ENCODE assay signal across 8 cellular contexts in the genomic region with DNA sequence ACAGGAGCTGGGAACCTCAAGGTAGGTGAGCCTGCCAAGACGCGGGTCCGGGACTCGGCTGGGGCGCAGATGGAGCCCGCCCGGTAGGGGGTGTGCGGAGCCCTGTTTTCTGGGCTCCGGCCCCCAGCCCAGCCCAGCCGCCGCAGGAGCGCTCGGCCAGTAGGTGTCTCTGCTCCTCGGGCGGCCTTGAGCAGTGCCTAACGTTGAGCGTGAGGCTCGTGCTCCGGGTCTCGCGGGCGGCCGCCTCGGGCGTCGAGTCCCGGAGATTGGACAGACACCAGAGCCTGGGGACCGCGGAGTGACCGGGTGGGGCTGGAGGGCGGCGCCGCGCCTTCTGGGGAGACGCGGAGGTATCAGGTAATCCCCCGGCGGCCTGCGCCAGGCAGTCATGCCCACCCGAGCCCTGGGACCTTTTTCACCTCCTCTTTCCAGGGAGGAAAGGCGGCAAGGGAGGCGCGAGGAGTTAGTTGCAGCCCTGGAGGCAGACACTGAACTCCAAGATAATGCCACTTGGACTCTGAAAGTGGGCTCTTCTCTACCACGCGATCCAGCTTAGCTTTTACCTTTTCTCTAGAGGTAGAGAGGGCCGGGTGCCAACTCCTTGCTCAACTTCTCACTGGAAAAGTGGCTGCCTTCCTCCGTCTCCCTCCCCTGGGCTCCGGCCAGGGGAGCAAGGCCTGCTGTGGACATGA. TPM values are rescaled to one million over a fixed set of nuclear protein-coding genes. Genes with fewer than 3 reads are reported as not detected.
A peak's percentile ranks its signal among the peaks of the same experiment; 100 is the strongest.
DNase-seq lines count a peak whose midpoint lies in the region; ATAC-seq and TF ChIP-seq lines count a peak whose summit lies in the region.
"Had no signal": no experiment of that assay in that cellular context is flagged by ENCODE, and none has a peak within 500 bp of the region (broad histone marks: within the 10 kb centered on the region; RNA-seq: fewer than 3 reads in every experiment).

No MANE protein-coding gene starts in this region.

- DNase-seq in HEK293T (ENCODE audit: extremely low spot score), result peak; percentile 32
- DNase-seq in NAMALWA (ENCODE audit: low spot score), result peak; percentile 81
- peak; percentile 35 for DNase-seq in activated T-cell treated with anti-CD3 and anti-CD28 coated beads, Interleukin-2, amount 50 U/mL, for 4 hours
- peak; percentile 23 to 70 for DNase-seq in foreskin fibroblast
- DNase-seq in neural crest cell (ENCODE audit: low read depth, low spot score), result peak; percentile 66
- peak; percentile 48 for DNase-seq in ureter (ENCODE audit: low spot score)

- no peaks in the 10 kb centered on the region for H3K36me3 Mint-ChIP-seq in activated T-cell treated with anti-CD3 and anti-CD28 coated beads, Interleukin-2, amount 50 U/mL, for 4 hours (ENCODE audit: insufficient read depth)
- H3K36me3 Mint-ChIP-seq in neural crest cell (ENCODE audit: low read depth), result no peaks in the 10 kb centered on the region

- CTCF ChIA-PET in HEK293T (lab: Yijun Ruan, JAX), result interaction anchor here (0.6 to 2.5 kb wide), 6 partner anchors 12 to 625 kb away, joined by 3 to 10 read pairs (median 4); partner anchors contain the start of gene FGG

- peaks cover 19% of the 10 kb centered on the region for H3K27me3 Mint-ChIP-seq in activated T-cell treated with anti-CD3 and anti-CD28 coated beads, Interleukin-2, amount 50 U/mL, for 4 hours (ENCODE audit: low read depth)
- peaks cover 51% of the 10 kb centered on the region for H3K27me3 Mint-ChIP-seq in neural crest cell (ENCODE audit: low read depth)

- POLR2A ChIA-PET in HEK293T (lab: Yijun Ruan, JAX), result interaction anchor here (1.7 kb wide), 1 partner anchor 77 kb away, joined by 6 read pairs; the partner anchor contains the start of gene PLRG1

- no peaks in the 10 kb centered on the region for H3K4me1 Mint-ChIP-seq in activated T-cell treated with anti-CD3 and anti-CD28 coated beads, Interleukin-2, amount 50 U/mL, for 4 hours (ENCODE audit: low read depth)
- peaks cover 3% of the 10 kb centered on the region for H3K4me1 Mint-ChIP-seq in neural crest cell

- H3K4me3 ChIP-seq in foreskin fibroblast (ENCODE audit: low read depth in 1 of 2, low read length in 2 of 2), result peak overlapping the region in 1 of 2 donors; percentile 29

- no peaks in the 10 kb centered on the region for H3K9me3 Mint-ChIP-seq in activated T-cell treated with anti-CD3 and anti-CD28 coated beads, Interleukin-2, amount 50 U/mL, for 4 hours
- no peaks in the 10 kb centered on the region for H3K9me3 Mint-ChIP-seq in neural crest cell

- ATAC-seq in GM18498 (IDR thresholded peaks at IDR 0.05; ENCODE audit: unreplicated experiment), result peak; percentile 98
- peak; percentile 86 to 94 for ATAC-seq in activated T-cell treated with anti-CD3 and anti-CD28 coated beads, Interleukin-2, amount 50 U/mL, for 4 hours

- H3K27ac Mint-ChIP-seq in neural crest cell (ENCODE audit: unreplicated experiment), result no peak overlapping the region

- peak overlapping the region; percentile 27 for H3K4me3 Mint-ChIP-seq in activated T-cell treated with anti-CD3 and anti-CD28 coated beads, Interleukin-2, amount 50 U/mL, for 4 hours
- H3K4me3 Mint-ChIP-seq in neural crest cell, result no peak overlapping the region

- peak; percentile 26 for TF ChIP-seq CTCF in foreskin fibroblast (IDR thresholded peaks at IDR 0.05; ENCODE audit: low read depth, low read length)
- peak; percentile 75 for TF ChIP-seq CTCF in neural crest cell (conservative IDR thresholded peaks at IDR 0.05)

TF ChIP-seq in HEK293T, 16 proteins besides CTCF, POLR2A, EP300 and RAD21:
- TF ChIP-seq L3MBTL2 (conservative IDR thresholded peaks at IDR 0.05) (peak; percentile 67), ZNF384 (IDR thresholded peaks at IDR 0.05) (no peak)

RNA-seq across cellular contexts. Expression of gene FGG, which starts 14.5 kb away (rescaled TPM):
- total RNA-seq in activated T-cell treated with anti-CD3 and anti-CD28 coated beads, Interleukin-2, amount 50 U/mL, for 4 hours, result 1 to 10 TPM in 2 of 3 donors, under 1 TPM in 1; 0.92 to 2.0 (median 1.8) TPM
- total RNA-seq in neural crest cell (not detected in 2 replicates), ureter (0.57 TPM)
- total RNA-seq: glomerular endothelial cell had no signal

RNA-seq across cellular contexts. Expression of gene FGA, which starts 36.4 kb away (rescaled TPM):
- 1 to 10 TPM; 2.1 to 4.1 (median 3.3) TPM for total RNA-seq in activated T-cell treated with anti-CD3 and anti-CD28 coated beads, Interleukin-2, amount 50 U/mL, for 4 hours
- total RNA-seq in neural crest cell, result not detected in 2 replicates
- total RNA-seq in ureter, result 1.2 TPM
- total RNA-seq: glomerular endothelial cell had no signal
